Comparison of ENCODE assay signal across 8 cellular contexts in the genomic region with DNA sequence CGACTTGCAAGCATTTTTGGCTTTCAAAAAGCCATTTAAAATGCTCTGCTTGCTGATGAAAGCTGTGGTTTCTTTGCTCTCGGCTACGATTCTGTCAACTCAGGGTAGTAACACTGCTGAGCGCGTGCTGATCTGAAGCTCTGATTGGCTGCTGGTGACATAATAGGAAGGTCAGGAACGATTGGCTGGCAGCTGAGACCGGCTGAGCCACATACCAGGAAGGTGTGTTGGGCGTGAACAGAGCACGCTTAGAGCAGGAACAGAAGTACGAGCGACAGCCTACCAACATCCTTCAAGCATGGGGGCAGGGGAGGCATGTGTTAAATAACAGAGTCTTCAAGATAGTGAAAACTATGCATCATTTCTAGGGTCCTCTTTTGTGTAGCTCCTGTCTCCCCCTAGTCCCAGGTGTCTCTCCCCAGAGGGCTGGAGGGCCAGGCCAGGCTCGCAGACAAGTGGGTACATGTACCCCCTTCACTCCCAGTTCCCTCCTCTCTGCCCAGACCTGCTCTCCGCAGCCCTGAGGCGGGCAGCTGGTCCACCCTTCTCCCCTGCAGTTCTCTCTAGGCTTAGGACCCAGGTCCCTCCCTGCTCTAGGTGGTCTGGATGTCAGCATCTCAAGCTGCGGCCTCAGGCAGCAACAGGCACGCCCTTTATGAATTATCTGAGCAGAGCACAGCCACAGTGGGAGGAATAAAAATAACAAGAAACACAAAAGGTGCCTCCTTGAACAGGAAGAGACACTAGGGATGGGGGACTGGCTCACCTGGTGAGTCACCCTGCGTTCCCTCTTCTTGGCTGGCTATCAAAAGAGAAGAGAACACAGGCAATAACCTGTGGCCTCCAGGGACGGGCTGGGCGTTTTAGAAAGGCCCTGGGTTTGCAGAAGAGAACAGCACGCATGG.
DNase-seq lines count a peak whose midpoint lies in the region; ATAC-seq and TF ChIP-seq lines count a peak whose summit lies in the region.

No MANE protein-coding gene starts in this region.

- H3K4me1 ChIP-seq in trophoblast cell (ENCODE audit: control insufficient read depth in 1 of 2, insufficient read depth in 2 of 2, low read length in 2 of 2) (peaks cover 12 to 19% of the 10 kb centered on the region in 2 experiments), transverse colon (peaks cover 3 to 20% (median 10%) of the 10 kb centered on the region in 4 donors)

- peak overlapping the region; percentile 64 for H4K91ac ChIP-seq in trophoblast cell (ENCODE audit: low read depth, low read length)

- H3K4me2 ChIP-seq in trophoblast cell (ENCODE audit: low read length): peak overlapping the region; percentile 60

- H3K27me3 ChIP-seq in trophoblast cell (ENCODE audit: insufficient read depth, low read length) (no peaks in the 10 kb centered on the region), transverse colon (no peaks in the 10 kb centered on the region)

- WGBS in trophoblast cell (ENCODE audit: extremely low coverage, insufficient coverage, insufficient read length): no CpG with 5 or more reads among the region's 20 CpGs
- 10 to 25% methylated on average over 4 to 20 of the region's 20 CpGs for WGBS in transverse colon (ENCODE audit: low coverage in 1 of 2), 2 donors

- in situ Hi-C loops in transverse colon (cut with MboI; ENCODE audit: low pct_ligation_motif_present in 1 of 4, low pct_unique_long_range_greater_than_20kb in 1 of 4, low sequenced_read_pairs in 3 of 4): no loop called here

- no peak overlapping the region for H4K12ac ChIP-seq in trophoblast cell (ENCODE audit: low read depth, low read length)

- H3K14ac ChIP-seq in trophoblast cell (ENCODE audit: low read length): peak overlapping the region; percentile 10

- H3K4ac ChIP-seq in trophoblast cell (ENCODE audit: low read depth, low read length): no peak overlapping the region

- TF ChIP-seq EP300 in Ishikawa (IDR thresholded peaks at IDR 0.05; ENCODE audit: borderline replicate concordance) (peak; percentile 71; the same call in 1 of the 2 replicates), transverse colon (IDR thresholded peaks at IDR 0.05; ENCODE audit: low read depth) (no peak)

- H3K4me3 ChIP-seq in trophoblast cell (ENCODE audit: low read depth, low read length): no peak overlapping the region
- H3K4me3 ChIP-seq in transverse colon: peak overlapping the region in 1 of 4 donors; percentile 9

- H3K79me2 ChIP-seq in trophoblast cell (ENCODE audit: control insufficient read depth, insufficient read depth, low read length, poor library complexity): no peaks in the 10 kb centered on the region

- peak overlapping the region; percentile 8 for H4K8ac ChIP-seq in trophoblast cell (ENCODE audit: low read depth, low read length)

- TF ChIP-seq RAD21 in Ishikawa (IDR thresholded peaks at IDR 0.05; ENCODE audit: low read depth): peak; percentile 1; the same call in 1 of the 2 replicates

- no peaks in the 10 kb centered on the region for H3K9me3 ChIP-seq in trophoblast cell (ENCODE audit: insufficient read depth, low read depth, low read length)
- H3K9me3 ChIP-seq in transverse colon: no peaks in the 10 kb centered on the region

- no peaks in the 10 kb centered on the region for H3K36me3 ChIP-seq in trophoblast cell (ENCODE audit: control insufficient read depth in 1 of 2, insufficient read depth in 2 of 2, low read length in 2 of 2)
- H3K36me3 ChIP-seq in transverse colon: no peaks in the 10 kb centered on the region

- H2BK120ac ChIP-seq in trophoblast cell (ENCODE audit: insufficient read depth, low read length, poor library complexity): peak overlapping the region; percentile 23

- DNase-seq in DMS153 treated with DMSO at 0.1 percent for 48 hours (lab: John Stamatoyannopoulos, UW; ENCODE audit: unreplicated experiment): peak; percentile 54
- peak; percentile 60 for DNase-seq in SIG-M5 (lab: John Stamatoyannopoulos, UW)
- DNase-seq in activated naive CD4-positive, alpha-beta T cell treated with anti-CD3 and anti-CD28 coated beads, Interleukin-2, amount 50 U/mL, for 16 hours: peak; percentile 76
- peak; percentile 37 for DNase-seq in globus pallidus (ENCODE audit: low spot score)
- DNase-seq in trophoblast cell: peak; percentile 98
- peak; percentile 90 for DNase-seq in transverse colon

- ATAC-seq in GM21619 (IDR thresholded peaks at IDR 0.05; ENCODE audit: unreplicated experiment): peak; percentile 98

- peak overlapping the region; percentile 4 for H2AFZ ChIP-seq in trophoblast cell (ENCODE audit: insufficient read depth, low read length, poor library complexity)

- peaks cover 8% of the 10 kb centered on the region for H3K79me1 ChIP-seq in trophoblast cell (ENCODE audit: low read length)

- peak overlapping the region; percentile 11 for H3K18ac ChIP-seq in trophoblast cell (ENCODE audit: low read length)

- no peak overlapping the region for H3K23ac ChIP-seq in trophoblast cell (ENCODE audit: low read length)

- H3K27ac ChIP-seq in trophoblast cell (ENCODE audit: low read depth, low read length) (peak overlapping the region; percentile 78), transverse colon (peak overlapping the region; percentile 82 to 89 (median 86))

- intact Hi-C loops in transverse colon (cut with DNase I; ENCODE audit: low total_unique reads): no loop called here

- H2BK5ac ChIP-seq in trophoblast cell (ENCODE audit: low read depth, low read length, poor library complexity): peak overlapping the region; percentile 23

- H2BK12ac ChIP-seq in trophoblast cell (ENCODE audit: low read length): peak overlapping the region; percentile 75

- H3K9ac ChIP-seq in trophoblast cell (ENCODE audit: low read length): no peak overlapping the region

- TF ChIP-seq CTCF in transverse colon (IDR thresholded peaks at IDR 0.05): no peak

- peak; percentile 38 for TF ChIP-seq POLR2A in transverse colon (IDR thresholded peaks at IDR 0.05)

- no peak overlapping the region for H2AK5ac ChIP-seq in trophoblast cell (ENCODE audit: low read length)

TF ChIP-seq in Ishikawa, 13 proteins besides CTCF, POLR2A, EP300 and RAD21:
- 0 out of 2 replicates have a peak, but pooled peaks have one; percentile 15 for TF ChIP-seq ZBTB7A (IDR thresholded peaks at IDR 0.05; ENCODE audit: low read depth)
- TF ChIP-seq EGR1 (IDR thresholded peaks at IDR 0.05): no peak
- TF ChIP-seq YY1 (IDR thresholded peaks at IDR 0.05; ENCODE audit: low read depth): no peak
- TF ChIP-seq CREB1 (IDR thresholded peaks at IDR 0.05; ENCODE audit: low read depth): no peak
- peak; percentile 65; the same call in 1 of the 2 replicates for TF ChIP-seq TCF12 (IDR thresholded peaks at IDR 0.05; ENCODE audit: low read depth)
- no peak for TF ChIP-seq CEBPB (IDR thresholded peaks at IDR 0.05)
- TF ChIP-seq TEAD4 (IDR thresholded peaks at IDR 0.05): peak; percentile 97
- no peak for TF ChIP-seq FOXM1 (IDR thresholded peaks at IDR 0.05; ENCODE audit: borderline replicate concordance, low read depth)
- TF ChIP-seq, protein P1, sequence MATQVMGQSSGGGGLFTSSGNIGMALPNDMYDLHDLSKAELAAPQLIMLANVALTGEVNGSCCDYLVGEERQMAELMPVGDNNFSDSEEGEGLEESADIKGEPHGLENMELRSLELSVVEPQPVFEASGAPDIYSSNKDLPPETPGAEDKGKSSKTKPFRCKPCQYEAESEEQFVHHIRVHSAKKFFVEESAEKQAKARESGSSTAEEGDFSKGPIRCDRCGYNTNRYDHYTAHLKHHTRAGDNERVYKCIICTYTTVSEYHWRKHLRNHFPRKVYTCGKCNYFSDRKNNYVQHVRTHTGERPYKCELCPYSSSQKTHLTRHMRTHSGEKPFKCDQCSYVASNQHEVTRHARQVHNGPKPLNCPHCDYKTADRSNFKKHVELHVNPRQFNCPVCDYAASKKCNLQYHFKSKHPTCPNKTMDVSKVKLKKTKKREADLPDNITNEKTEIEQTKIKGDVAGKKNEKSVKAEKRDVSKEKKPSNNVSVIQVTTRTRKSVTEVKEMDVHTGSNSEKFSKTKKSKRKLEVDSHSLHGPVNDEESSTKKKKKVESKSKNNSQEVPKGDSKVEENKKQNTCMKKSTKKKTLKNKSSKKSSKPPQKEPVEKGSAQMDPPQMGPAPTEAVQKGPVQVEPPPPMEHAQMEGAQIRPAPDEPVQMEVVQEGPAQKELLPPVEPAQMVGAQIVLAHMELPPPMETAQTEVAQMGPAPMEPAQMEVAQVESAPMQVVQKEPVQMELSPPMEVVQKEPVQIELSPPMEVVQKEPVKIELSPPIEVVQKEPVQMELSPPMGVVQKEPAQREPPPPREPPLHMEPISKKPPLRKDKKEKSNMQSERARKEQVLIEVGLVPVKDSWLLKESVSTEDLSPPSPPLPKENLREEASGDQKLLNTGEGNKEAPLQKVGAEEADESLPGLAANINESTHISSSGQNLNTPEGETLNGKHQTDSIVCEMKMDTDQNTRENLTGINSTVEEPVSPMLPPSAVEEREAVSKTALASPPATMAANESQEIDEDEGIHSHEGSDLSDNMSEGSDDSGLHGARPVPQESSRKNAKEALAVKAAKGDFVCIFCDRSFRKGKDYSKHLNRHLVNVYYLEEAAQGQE (IDR thresholded peaks at IDR 0.05; ENCODE audit: low read depth): no peak
- 0 out of 2 replicates have a peak, but pooled peaks have one; percentile 28 for TF ChIP-seq TAF1 (IDR thresholded peaks at IDR 0.05; ENCODE audit: low read depth)
- TF ChIP-seq USF1 (IDR thresholded peaks at IDR 0.05): peak; percentile 42
- TF ChIP-seq MAX (IDR thresholded peaks at IDR 0.05): peak; percentile 98
- peak; percentile 74 for TF ChIP-seq NFIC (IDR thresholded peaks at IDR 0.05)
TF ChIP-seq in Ishikawa: peak in this region for 7.

Comparison
In these comparisons a context has a peak if more than half of its experiments do, and no peak if none do; other contexts are left out.
1. DNase-seq: peak in every context shown above with its lines; median percentile 98 in trophoblast cell; 90 in transverse colon; 76 in activated naive CD4-positive, alpha-beta T cell treated with anti-CD3 and anti-CD28 coated beads, Interleukin-2, amount 50 U/mL, for 16 hours; 60 in SIG-M5; 54 in DMS153 treated with DMSO at 0.1 percent for 48 hours; 37 in globus pallidus.